In the genomic region with DNA sequence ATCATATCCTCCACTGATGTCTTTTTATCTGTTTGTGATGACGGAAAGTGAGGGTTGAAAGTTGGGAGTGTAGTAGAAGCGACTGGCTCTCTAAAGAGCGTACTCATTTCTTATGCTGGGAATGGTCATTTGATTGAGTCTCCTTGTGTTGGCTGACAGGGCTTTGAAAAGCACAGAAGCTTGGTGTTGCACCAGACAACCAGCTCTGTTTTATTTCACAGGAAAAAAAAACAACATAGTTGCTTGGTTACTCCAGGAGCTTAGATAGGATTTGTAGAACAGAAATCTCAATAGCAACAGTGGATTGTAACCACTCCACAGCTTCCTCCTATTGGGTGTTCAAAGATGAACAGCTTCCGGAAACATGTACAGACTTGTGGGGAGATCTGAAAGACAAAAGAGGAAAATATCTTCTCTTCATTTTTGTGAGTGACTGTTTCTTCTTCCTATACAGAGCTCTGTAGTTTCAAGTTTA, we compare ENCODE assay signal across 8 cellular contexts. TPM values are rescaled to one million over a fixed set of nuclear protein-coding genes. Genes with fewer than 3 reads are reported as not detected.
DNase-seq lines count a peak whose midpoint lies in the region; FAIRE-seq and TF ChIP-seq lines count a peak whose summit lies in the region.

No MANE protein-coding gene starts in this region.

- CTCF ChIA-PET in Caco-2 (lab: Charles Lee) = interaction anchor here (1.3 to 1.4 kb wide), 2 partner anchors 19 to 59 kb away, joined by 7 to 10 read pairs; partner anchors contain the start of genes RBM4 and RBM4B

- H3K9ac ChIP-seq in kidney (ENCODE audit: low read length in 2 of 2) (peak overlapping the region in 1 of 2 donors; percentile 20), subcutaneous abdominal adipose tissue (ENCODE audit: low read length in 5 of 5) (peak overlapping the region; percentile 3 to 98 (median 94))

- H3K36me3 Mint-ChIP-seq in Caco-2 (ENCODE audit: insufficient read depth, unreplicated experiment) = peaks cover 84% of the 10 kb centered on the region

- TF ChIP-seq CTCF in Caco-2 (IDR thresholded peaks at IDR 0.05; ENCODE audit: insufficient read depth in 1 of 2, low read depth in 1 of 2, low read length in 1 of 2, severe bottlenecking in 1 of 2, unreplicated experiment in 1 of 2) = no peak
- no peak for TF ChIP-seq CTCF in kidney (IDR thresholded peaks at IDR 0.05; ENCODE audit: borderline replicate concordance, extremely low read depth, insufficient read depth)

- peak overlapping the region; percentile 99 for H3K27ac Mint-ChIP-seq in Caco-2 (ENCODE audit: unreplicated experiment)

- H3K27ac ChIP-seq in kidney (ENCODE audit: low read depth in 2 of 2, low read length in 2 of 2) (no peak overlapping the region), subcutaneous abdominal adipose tissue (ENCODE audit: low read depth, low read length) (peak overlapping the region; percentile 97)

- H3K9me3 Mint-ChIP-seq in Caco-2 (ENCODE audit: unreplicated experiment) = no peaks in the 10 kb centered on the region

- H3K4me1 ChIP-seq in Caco-2 (peaks cover 17% of the 10 kb centered on the region), kidney (ENCODE audit: control insufficient read depth in 1 of 2, insufficient read depth in 1 of 2, low read depth in 1 of 2, low read length in 2 of 2) (peaks cover 0 to 30% of the 10 kb centered on the region in 2 donors), subcutaneous abdominal adipose tissue (ENCODE audit: control insufficient read depth in 5 of 5, insufficient read depth in 5 of 5, low read length in 5 of 5) (peaks cover 9 to 66% (median 62%) of the 10 kb centered on the region in 5 donors)

- POLR2A ChIA-PET in Caco-2 (lab: Charles Lee) = interaction anchor here (0.5 to 1.5 kb wide), 5 partner anchors 14 to 153 kb away, joined by 3 to 11 read pairs (median 4); partner anchors contain the start of genes ACTN3, PELI3, RBM4 and ZDHHC24

- H3K4me1 Mint-ChIP-seq in Caco-2 (ENCODE audit: low read depth, unreplicated experiment) = peaks cover 25% of the 10 kb centered on the region

- FAIRE-seq in kidney (lab: Jason Lieb, UNC) = no peak

- H3K36me3 ChIP-seq in Caco-2 (ENCODE audit: control insufficient read depth, insufficient read depth, low read length) = 0 out of 2 replicates have a peak, but pooled peaks cover 2% of the 10 kb centered on the region
- H3K36me3 ChIP-seq in kidney (ENCODE audit: control insufficient read depth in 1 of 2, insufficient read depth in 2 of 2, low read length in 2 of 2) = peaks cover 8 to 11% of the 10 kb centered on the region in 2 donors
- peaks cover 4 to 15% (median 13%) of the 10 kb centered on the region in 5 donors for H3K36me3 ChIP-seq in subcutaneous abdominal adipose tissue (ENCODE audit: control insufficient read depth in 5 of 5, insufficient read depth in 5 of 5, low read length in 5 of 5)

- no peaks in the 10 kb centered on the region for H3K27me3 Mint-ChIP-seq in Caco-2 (ENCODE audit: insufficient read depth, unreplicated experiment)

- peak overlapping the region; percentile 94 for H3K4me3 Mint-ChIP-seq in Caco-2 (ENCODE audit: unreplicated experiment)

- no peak for DNase-seq in Caco-2
- peak; percentile 53 for DNase-seq in M059J (ENCODE audit: low read depth)
- peak; percentile 80 for DNase-seq in astrocyte of the hippocampus (ENCODE audit: low read depth, low spot score)
- DNase-seq in kidney = no peak
- no peak for DNase-seq in iPS-NIHi7 (ENCODE audit: extremely low spot score)
- DNase-seq in stimulated activated CD4-positive, alpha-beta T cell treated with anti-CD3 and anti-CD28 coated beads, Interleukin-15, amount 100 ng/mL, for 24 hours = no peak
- DNase-seq in islet precursor cell = no peak

- H3K27me3 ChIP-seq in Caco-2 (replicated peaks; ENCODE audit: control insufficient read depth, insufficient read depth, low read length) (no peaks in the 10 kb centered on the region), subcutaneous abdominal adipose tissue (ENCODE audit: control insufficient read depth in 5 of 5, insufficient read depth in 4 of 5, low read length in 5 of 5) (no peaks in the 10 kb centered on the region)

- H3K4me3 ChIP-seq in Caco-2 (ENCODE audit: low read depth, low read length) = no peak overlapping the region; the same call in 1 of the 2 replicates
- H3K4me3 ChIP-seq in kidney (ENCODE audit: low read length in 2 of 2) = peak overlapping the region; percentile 99 to 100
- peak overlapping the region; percentile 75 to 100 (median 99) for H3K4me3 ChIP-seq in subcutaneous abdominal adipose tissue (ENCODE audit: low read depth in 1 of 5, low read length in 5 of 5)

- BruUV-seq in Caco-2 (replicated peaks; lab: Mats Ljungman, UMichigan) = no TSS peak

- H3K9me3 ChIP-seq in Caco-2 (no peaks in the 10 kb centered on the region), kidney (ENCODE audit: control insufficient read depth in 1 of 2, low read length in 2 of 2) (no peaks in the 10 kb centered on the region), subcutaneous abdominal adipose tissue (ENCODE audit: control insufficient read depth in 5 of 5, low read length in 5 of 5) (no peaks in the 10 kb centered on the region)

- intact Hi-C loops in Caco-2 (cut with micrococcal nuclease; ENCODE audit: unreplicated experiment) = loop anchor here (5.0 kb wide), 1 partner anchor 72 kb away; the partner anchor contains the start of genes ACTN3 and ZDHHC24
- intact Hi-C loops in kidney (cut with DNase I) = no loop called here

RNA-seq across cellular contexts. Expression of gene RBM14, which starts 2.7 kb away (rescaled TPM):
- total RNA-seq in Caco-2 (2022) (160 and 173 TPM in 2 replicates), kidney (80.6 TPM)
- total RNA-seq in M059J (2014; rRNA removed; shearing (Covaris generic)) = 29.6 and 53.4 TPM in 2 replicates
- 35.9 TPM for polyA plus RNA-seq in kidney (ENCODE audit: insufficient read depth, low read depth, low replicate concordance)

RNA-seq across cellular contexts. Expression of gene RBM4, which starts 19.4 kb away (rescaled TPM):
- total RNA-seq in Caco-2 (2022) (257 and 273 TPM in 2 replicates), kidney (125 TPM)
- 93.6 and 126 TPM in 2 replicates for total RNA-seq in M059J (2014; rRNA removed; shearing (Covaris generic))
- 168 TPM for polyA plus RNA-seq in kidney (ENCODE audit: insufficient read depth, low read depth, low replicate concordance)

RNA-seq across cellular contexts. Expression of gene CCS, which starts 26.1 kb away (rescaled TPM):
- total RNA-seq in Caco-2 (2022) = 52.9 and 54.0 TPM in 2 replicates
- total RNA-seq in M059J (2014; rRNA removed; shearing (Covaris generic)) = 19.4 and 20.0 TPM in 2 replicates
- 40.7 TPM for total RNA-seq in kidney
- polyA plus RNA-seq in kidney (ENCODE audit: insufficient read depth, low read depth, low replicate concordance) = 78.7 TPM

RNA-seq across cellular contexts. Expression of gene CCDC87, which starts 26.3 kb away (rescaled TPM):
- total RNA-seq in Caco-2 (2022) = 1.0 TPM in 2 replicates
- total RNA-seq in M059J (2014; rRNA removed; shearing (Covaris generic)) = 0.17 TPM in 1 of 2 replicates, not detected in the other
- total RNA-seq in kidney = 1.0 TPM
- 0.13 TPM for polyA plus RNA-seq in kidney (ENCODE audit: insufficient read depth, low read depth, low replicate concordance)

RNA-seq across cellular contexts. Expression of gene CTSF, which starts 50.7 kb away (rescaled TPM):
- not detected in 2 replicates for total RNA-seq in Caco-2 (2022)
- total RNA-seq in M059J (2014; rRNA removed; shearing (Covaris generic)) = 22.9 and 28.4 TPM in 2 replicates
- total RNA-seq in kidney = 58.0 TPM
- 80.4 TPM for polyA plus RNA-seq in kidney (ENCODE audit: insufficient read depth, low read depth, low replicate concordance)

Comparison
In these comparisons a context has a peak if more than half of its experiments do, and no peak if none do; other contexts are left out.
1. DNase-seq: peak in M059J (single experiment) and astrocyte of the hippocampus (single experiment); none in Caco-2 (0 of 2), kidney (single experiment), iPS-NIHi7 (single experiment), stimulated activated CD4-positive, alpha-beta T cell treated with anti-CD3 and anti-CD28 coated beads, Interleukin-15, amount 100 ng/mL, for 24 hours (single experiment) and islet precursor cell (single experiment).